13 cellular contexts compared by ENCODE assay signal in genomic region chr3:99537416-99537815, GRCh38.
"Had no signal": no experiment of that assay in that cellular context is flagged by ENCODE, and none has a peak within 500 bp of the region (broad histone marks: within the 10 kb centered on the region; RNA-seq: fewer than 3 reads in every experiment).

No MANE protein-coding gene starts in this region.

- H3K27me3 Mint-ChIP-seq: stimulated activated memory B cell treated with anti-CD40 and anti-IgM and Interleukin-4, amounts not matched to agents 10 μg/mL and 1 μg/mL and 100 μg/mL, for 72 hours had no signal

- H3K4me1 Mint-ChIP-seq: immature natural killer cell; neural crest cell; stimulated activated memory B cell treated with anti-CD40 and anti-IgM and Interleukin-4, amounts not matched to agents 10 μg/mL and 1 μg/mL and 100 μg/mL, for 72 hours had no signal

- ATAC-seq: activated CD4-positive, CD25-positive, alpha-beta regulatory T cell treated with anti-CD3 and anti-CD28 coated beads, Interleukin-2, amount 50 U/mL, for 24 hours; left colon; stimulated activated memory B cell treated with anti-CD40 and anti-IgM and Interleukin-4, amounts not matched to agents 10 μg/mL and 1 μg/mL and 100 μg/mL, for 72 hours had no signal

- H3K36me3 Mint-ChIP-seq: immature natural killer cell; stimulated activated memory B cell treated with anti-CD40 and anti-IgM and Interleukin-4, amounts not matched to agents 10 μg/mL and 1 μg/mL and 100 μg/mL, for 72 hours had no signal

- H3K27ac ChIP-seq: epithelial cell of prostate had no signal

- DNase-seq: activated naive CD4-positive, alpha-beta T cell treated with anti-CD3 and anti-CD28 coated beads, Interleukin-2, amount 50 U/mL, for 16 hours; activated T-cell treated with anti-CD3 and anti-CD28 coated beads, Interleukin-2, amount 50 U/mL, for 1 hour; central memory CD4-positive, alpha-beta T cell; effector memory CD4-positive, alpha-beta T cell; immature natural killer cell; left colon; mammary epithelial cell; posterior cingulate gyrus had no signal

- H3K27ac Mint-ChIP-seq: immature natural killer cell; stimulated activated memory B cell treated with anti-CD40 and anti-IgM and Interleukin-4, amounts not matched to agents 10 μg/mL and 1 μg/mL and 100 μg/mL, for 72 hours; T-helper 2 cell treated with Interferon-gamma antibody and Interleukin-4, amounts not matched to agents 5 μg/mL and 100 μg/mL, for 36 hours had no signal

- H3K4me3 Mint-ChIP-seq: immature natural killer cell; neural crest cell; stimulated activated memory B cell treated with anti-CD40 and anti-IgM and Interleukin-4, amounts not matched to agents 10 μg/mL and 1 μg/mL and 100 μg/mL, for 72 hours; T-helper 2 cell treated with Interferon-gamma antibody and Interleukin-4, amounts not matched to agents 5 μg/mL and 100 μg/mL, for 36 hours had no signal

- H3K9me3 Mint-ChIP-seq: immature natural killer cell; neural crest cell; stimulated activated memory B cell treated with anti-CD40 and anti-IgM and Interleukin-4, amounts not matched to agents 10 μg/mL and 1 μg/mL and 100 μg/mL, for 72 hours; T-helper 2 cell treated with Interferon-gamma antibody and Interleukin-4, amounts not matched to agents 5 μg/mL and 100 μg/mL, for 36 hours had no signal
